Comparison of ENCODE assay signal across 19 cellular contexts in the genomic region with DNA sequence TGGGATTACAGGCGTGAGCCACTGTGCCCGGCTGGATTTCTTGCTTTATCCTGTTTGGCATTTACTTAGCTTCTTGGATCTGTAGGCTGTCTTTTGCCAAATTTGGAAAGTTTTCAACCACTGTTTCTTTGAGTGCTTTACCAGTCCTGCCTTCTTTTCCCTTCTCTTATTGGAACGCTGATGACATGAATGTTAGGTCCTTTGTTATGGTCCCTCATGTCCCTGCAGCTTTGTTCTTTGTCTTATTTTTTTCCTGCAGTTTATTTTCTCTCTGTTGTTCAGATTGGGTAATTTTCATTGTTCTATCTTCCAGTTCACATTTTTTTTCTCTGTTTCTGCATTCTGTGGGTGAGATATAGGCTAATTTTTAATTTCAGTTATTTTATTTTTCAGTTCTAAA. TPM values are rescaled to one million over a fixed set of nuclear protein-coding genes. Genes with fewer than 3 reads are reported as not detected.
DNase-seq lines count a peak whose midpoint lies in the region; ATAC-seq and TF ChIP-seq lines count a peak whose summit lies in the region.
"Had no signal": no experiment of that assay in that cellular context is flagged by ENCODE, and none has a peak within 500 bp of the region (broad histone marks: within the 10 kb centered on the region; RNA-seq: fewer than 3 reads in every experiment).

No MANE protein-coding gene starts in this region.

- H3K4me3 ChIP-seq in esophagus muscularis mucosa, result no peak overlapping the region
- H3K4me3 ChIP-seq: BLaER1 treated with 17β-estradiol and CSF1 and Interleukin-3, amounts not matched to agents 10 nM and 100 nM had no signal

- H3K9me3 ChIP-seq in esophagus muscularis mucosa, result peaks cover 0 to 8% (median 0%) of the 10 kb centered on the region in 4 donors

- TF ChIP-seq EP300 in esophagus muscularis mucosa (IDR thresholded peaks at IDR 0.05), result no peak

- intact Hi-C loops in esophagus muscularis mucosa (cut with DNase I) (no loop called here), left ventricle myocardium superior (cut with micrococcal nuclease) (no loop called here)

- DNase-seq in caudate nucleus (lab: John Stamatoyannopoulos, UW), result no peak
- peak; percentile 12 for DNase-seq in esophagus muscularis mucosa (ENCODE audit: extremely low spot score)
- DNase-seq in pons (ENCODE audit: low spot score), result peak; percentile 84
- DNase-seq in omental fat pad (ENCODE audit: low spot score), result no peak
- no peak for DNase-seq in left ventricle myocardium superior
- DNase-seq: Calu3; CD8-positive, alpha-beta T cell; DMS53; DND-41; GOT3; H7; HFFc6; IMR-90 had no signal

- TF ChIP-seq POLR2A in esophagus muscularis mucosa (IDR thresholded peaks at IDR 0.05; ENCODE audit: low read depth), result no peak

- ATAC-seq in omental fat pad (ENCODE audit: low FRiP score) (no peak), HG03565 (IDR thresholded peaks at IDR 0.05; ENCODE audit: unreplicated experiment) (no peak), left ventricle myocardium superior (no peak)
- ATAC-seq: CD8-positive, alpha-beta T cell; HCT116 had no signal

- 82% methylated on average over 3 of the region's 3 CpGs for WGBS in esophagus muscularis mucosa

- peaks cover 0 to 8% (median 0%) of the 10 kb centered on the region in 4 donors for H3K27me3 ChIP-seq in esophagus muscularis mucosa
- H3K27me3 ChIP-seq: BLaER1 treated with 17β-estradiol and CSF1 and Interleukin-3, amounts not matched to agents 10 nM and 100 nM had no signal

- no peaks in the 10 kb centered on the region for H3K36me3 ChIP-seq in esophagus muscularis mucosa
- H3K36me3 ChIP-seq: BLaER1 treated with 17β-estradiol and CSF1 and Interleukin-3, amounts not matched to agents 10 nM and 100 nM had no signal

- H3K27ac ChIP-seq in caudate nucleus (ENCODE audit: low read depth, low read length) (peak overlapping the region; percentile 81), esophagus muscularis mucosa (replicated peaks in 1 of 4) (no peak overlapping the region), temporal lobe (ENCODE audit: low read depth, low read length) (peak overlapping the region; percentile 95)
- H3K27ac ChIP-seq: BLaER1 treated with 17β-estradiol and CSF1 and Interleukin-3, amounts not matched to agents 10 nM and 100 nM had no signal

- H3K4me1 ChIP-seq in esophagus muscularis mucosa, result no peaks in the 10 kb centered on the region
- H3K4me1 ChIP-seq: BLaER1 treated with 17β-estradiol and CSF1 and Interleukin-3, amounts not matched to agents 10 nM and 100 nM had no signal

- TF ChIP-seq CTCF in esophagus muscularis mucosa (IDR thresholded peaks at IDR 0.05), result no peak
- TF ChIP-seq CTCF in omental fat pad (IDR thresholded peaks at IDR 0.05), result no peak

RNA-seq across cellular contexts. Expression of a gene that starts 25.0 kb away (rescaled TPM):
- total RNA-seq in esophagus muscularis mucosa (under 1 TPM in 1 of 4 donors, not detected in 3; 0.19 TPM), temporal lobe (129 TPM), omental fat pad (1 to 10 TPM in 2 of 4 donors, under 1 TPM in 1, not detected in 1; 0.60 to 1.8 (median 1.0) TPM), left ventricle myocardium superior (not detected)
- total RNA-seq: A172; B cell; CD8-positive, alpha-beta T cell; HFFc6; IMR-90 had no signal

Comparison
In these comparisons a context has a peak if more than half of its experiments do, and no peak if none do; other contexts are left out.
1. DNase-seq: peak in esophagus muscularis mucosa (single experiment) and pons (single experiment); none in caudate nucleus (0 of 61), omental fat pad (single experiment) and left ventricle myocardium superior (single experiment).
2. H3K27ac ChIP-seq: peak in caudate nucleus (single experiment) and temporal lobe (single experiment); none in esophagus muscularis mucosa (0 of 4).
3. RNA of a gene that starts 25.0 kb away (total RNA-seq): 129 TPM in temporal lobe (single experiment); 0.60 to 1.8 TPM in omental fat pad, 0.19 TPM in esophagus muscularis mucosa and not detected in left ventricle myocardium superior (single experiment); every median in the first group is over 10 times any median in the second.